Comparison of ENCODE assay signal across 19 cellular contexts in the genomic region with DNA sequence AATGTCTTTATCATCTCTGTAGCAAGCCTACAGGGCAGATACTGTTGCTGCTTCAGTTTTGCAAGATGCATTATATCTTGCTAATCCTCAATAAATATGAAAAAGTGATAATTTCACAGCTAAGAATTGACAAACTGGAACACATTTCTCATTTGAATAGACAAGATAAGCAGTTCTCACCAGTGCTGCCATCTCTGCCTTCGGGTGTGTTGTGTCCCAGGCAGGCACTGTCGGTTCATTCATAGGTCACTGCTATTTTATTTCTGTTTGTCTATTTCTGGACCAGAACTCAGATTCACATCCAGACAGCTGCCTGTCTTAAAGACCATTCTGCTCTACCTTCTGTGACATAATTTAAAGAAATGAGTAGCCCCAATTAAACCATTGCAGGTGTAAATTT.
"Had no signal": no experiment of that assay in that cellular context is flagged by ENCODE, and none has a peak within 500 bp of the region (broad histone marks: within the 10 kb centered on the region; RNA-seq: fewer than 3 reads in every experiment).

No MANE protein-coding gene starts in this region.

- H3K27me3 ChIP-seq: adrenal gland, ascending aorta, esophagus squamous epithelium, gastroesophageal sphincter, vagina had no signal

- H3K9me3 ChIP-seq: adrenal gland, ascending aorta, esophagus squamous epithelium, gastroesophageal sphincter, thoracic aorta, vagina had no signal

- H3K27ac ChIP-seq: adrenal gland, ascending aorta, coronary artery, esophagus squamous epithelium, gastroesophageal sphincter, thoracic aorta, vagina had no signal

- H3K4me3 ChIP-seq: adrenal gland, ascending aorta, coronary artery, esophagus squamous epithelium, gastroesophageal sphincter, thoracic aorta, vagina had no signal

- ATAC-seq: activated T-helper 17 cell treated with anti-CD3 and anti-CD28 coated beads, Interleukin-2, amount 50 U/mL, for 72 hours; gastroesophageal sphincter; left colon; natural killer cell; WTC11 had no signal

- H3K36me3 ChIP-seq: adrenal gland, ascending aorta, esophagus squamous epithelium, gastroesophageal sphincter, thoracic aorta, vagina had no signal

- DNase-seq: activated CD8-positive, alpha-beta memory T cell treated with anti-CD3 and anti-CD28 coated beads, Interleukin-2, amount 50 U/mL, for 4 hours; activated T-cell treated with anti-CD3 and anti-CD28 coated beads, Interleukin-2, amount 50 U/mL, for 24 hours; adrenal gland; esophagus squamous epithelium; islet precursor cell; left colon; natural killer cell; small intestine; stimulated activated CD4-positive, alpha-beta T cell treated with anti-CD3 and anti-CD28 coated beads, Interleukin-15, amount 100 ng/mL, for 24 hours; stimulated activated CD4-positive, alpha-beta T cell treated with anti-CD3 and anti-CD28 coated beads, Interleukin-2, amount 100 ng/mL, for 48 hours; stimulated activated naive CD4-positive, alpha-beta T cell treated with Interleukin-2 at 50 U/mL for 16 hours; T1000 had no signal

- H3K4me1 ChIP-seq: adrenal gland, ascending aorta, esophagus squamous epithelium, gastroesophageal sphincter, vagina had no signal
